ENCODE assay signal across 13 cellular contexts in the genomic region with DNA sequence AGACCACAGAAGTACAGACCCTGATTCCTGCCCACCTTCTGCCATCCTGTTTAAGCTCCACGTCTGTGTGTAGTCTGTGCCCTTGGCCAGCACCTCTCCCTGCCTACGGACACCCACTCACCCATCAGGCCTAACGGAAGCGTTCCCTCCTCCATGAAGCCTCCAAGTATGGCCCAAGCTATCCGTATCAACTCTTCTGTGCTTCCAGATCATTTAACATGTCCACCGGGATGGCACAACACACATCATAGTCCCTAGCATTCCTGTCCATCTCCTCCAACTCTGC. TPM values are rescaled to one million over a fixed set of nuclear protein-coding genes. Genes with fewer than 3 reads are reported as not detected.
A peak's percentile ranks its signal among the peaks of the same experiment; 100 is the strongest.
DNase-seq lines count a peak whose midpoint lies in the region; ATAC-seq and TF ChIP-seq lines count a peak whose summit lies in the region.
"Had no signal": no experiment of that assay in that cellular context is flagged by ENCODE, and none has a peak within 500 bp of the region (broad histone marks: within the 10 kb centered on the region; RNA-seq: fewer than 3 reads in every experiment).

No MANE protein-coding gene starts in this region.

- H3K4me1 Mint-ChIP-seq in T-helper 1 cell treated with Interleukin-12 subunit alpha and Interleukin-12 subunit beta and Interleukin-4 antibody, amounts not matched to agents 30 μg/mL and 1 μg/mL, for 36 hours (ENCODE audit: low read depth), result peaks cover 90% of the 10 kb centered on the region
- peaks cover 97% of the 10 kb centered on the region for H3K4me1 Mint-ChIP-seq in activated naive CD8-positive, alpha-beta T cell (ENCODE audit: low read depth)

- H3K27me3 ChIP-seq in lung (ENCODE audit: control insufficient read depth, insufficient read depth) (no peaks in the 10 kb centered on the region), stomach (no peaks in the 10 kb centered on the region), HAP-1 (ENCODE audit: low read depth) (no peaks in the 10 kb centered on the region)

- DNase-seq in T-helper 1 cell (no peak), lung (ENCODE audit: low spot score) (no peak), stomach (no peak), SK-N-DZ (ENCODE audit: low spot score) (no peak), HAP-1 (ENCODE audit: low spot score in 2 of 2) (no peak), NCI-H1105 (lab: John Stamatoyannopoulos, UW) (no peak)
- DNase-seq: 8988T; activated CD4-positive, alpha-beta T cell treated with anti-CD3 and anti-CD28 coated beads for 1 hour; cortex of kidney; small intestine; stimulated activated naive CD4-positive, alpha-beta T cell treated with Interleukin-2 at 50 U/mL for 16 hours had no signal

- no peak for ATAC-seq in lung (ENCODE audit: insufficient read depth, low FRiP score)

- no peaks in the 10 kb centered on the region for H3K27me3 Mint-ChIP-seq in T-helper 1 cell treated with Interleukin-12 subunit alpha and Interleukin-12 subunit beta and Interleukin-4 antibody, amounts not matched to agents 30 μg/mL and 1 μg/mL, for 36 hours (ENCODE audit: low read depth)
- no peaks in the 10 kb centered on the region for H3K27me3 Mint-ChIP-seq in activated naive CD8-positive, alpha-beta T cell

- H3K4me1 ChIP-seq in lung (ENCODE audit: control insufficient read depth in 2 of 2, insufficient read depth in 2 of 2, low read length in 2 of 2), result peaks cover 52 to 61% of the 10 kb centered on the region in 2 donors
- peaks cover 57 to 100% (median 87%) of the 10 kb centered on the region in 4 donors for H3K4me1 ChIP-seq in stomach
- H3K4me1 ChIP-seq in HAP-1, result peaks cover 10% of the 10 kb centered on the region

- WGBS in lung, 2 donors, result 84 to 85% methylated on average over 6 of the region's 6 CpGs
- WGBS in stomach, 5 donors, result 69 to 84% (median 78%) methylated on average over 6 of the region's 6 CpGs

- peak overlapping the region; percentile 50 for H3K27ac Mint-ChIP-seq in T-helper 1 cell treated with Interleukin-12 subunit alpha and Interleukin-12 subunit beta and Interleukin-4 antibody, amounts not matched to agents 30 μg/mL and 1 μg/mL, for 36 hours
- peak overlapping the region; percentile 90 for H3K27ac Mint-ChIP-seq in activated naive CD8-positive, alpha-beta T cell

- H3K27ac ChIP-seq in lung (ENCODE audit: low read depth in 1 of 2, low read length in 1 of 2), result peak overlapping the region; percentile 49 to 65
- peak overlapping the region in 4 of 5 donors; percentile 9 to 86 (median 48) for H3K27ac ChIP-seq in stomach

- H3K36me3 Mint-ChIP-seq in T-helper 1 cell treated with Interleukin-12 subunit alpha and Interleukin-12 subunit beta and Interleukin-4 antibody, amounts not matched to agents 30 μg/mL and 1 μg/mL, for 36 hours (ENCODE audit: low read depth), result peaks cover 75% of the 10 kb centered on the region
- H3K36me3 Mint-ChIP-seq in activated naive CD8-positive, alpha-beta T cell, result peaks cover 23% of the 10 kb centered on the region

- H3K36me3 ChIP-seq in lung (ENCODE audit: control insufficient read depth in 2 of 2, insufficient read depth in 2 of 2, low read length in 2 of 2), result peaks cover 7 to 52% of the 10 kb centered on the region in 2 donors
- H3K36me3 ChIP-seq in stomach, result peaks cover 22 to 71% (median 45%) of the 10 kb centered on the region in 4 donors
- peaks cover 51% of the 10 kb centered on the region for H3K36me3 ChIP-seq in HAP-1 (replicated peaks)

- no peak overlapping the region for H3K4me3 ChIP-seq in lung
- peak overlapping the region in 1 of 4 donors; percentile 4 for H3K4me3 ChIP-seq in stomach
- no peak overlapping the region for H3K4me3 ChIP-seq in HAP-1

- peak overlapping the region; percentile 36 for H3K4me3 Mint-ChIP-seq in T-helper 1 cell treated with Interleukin-12 subunit alpha and Interleukin-12 subunit beta and Interleukin-4 antibody, amounts not matched to agents 30 μg/mL and 1 μg/mL, for 36 hours
- peak overlapping the region; percentile 79 for H3K4me3 Mint-ChIP-seq in activated naive CD8-positive, alpha-beta T cell

- intact Hi-C loops in stomach (cut with DNase I; ENCODE audit: low total_unique reads), result no loop called here

- in situ Hi-C loops in HAP-1 (cut with MboI; ENCODE audit: low sequenced_read_pairs), result no loop called here

- no peak for TF ChIP-seq EP300 in stomach (IDR thresholded peaks at IDR 0.05)

- no peaks in the 10 kb centered on the region for H3K9me3 ChIP-seq in lung (ENCODE audit: control insufficient read depth in 2 of 2, insufficient read depth in 1 of 2, low read length in 1 of 2)
- no peaks in the 10 kb centered on the region for H3K9me3 ChIP-seq in stomach
- H3K9me3 ChIP-seq in HAP-1, result no peaks in the 10 kb centered on the region

- TF ChIP-seq CTCF in lung (IDR thresholded peaks at IDR 0.05; ENCODE audit: control extremely low read depth, extremely low read depth) (no peak), stomach (IDR thresholded peaks at IDR 0.05) (no peak)

- no peaks in the 10 kb centered on the region for H3K9me3 Mint-ChIP-seq in T-helper 1 cell treated with Interleukin-12 subunit alpha and Interleukin-12 subunit beta and Interleukin-4 antibody, amounts not matched to agents 30 μg/mL and 1 μg/mL, for 36 hours
- H3K9me3 Mint-ChIP-seq in activated naive CD8-positive, alpha-beta T cell (ENCODE audit: low read depth), result no peaks in the 10 kb centered on the region

- TF ChIP-seq POLR2A in stomach (IDR thresholded peaks at IDR 0.05), result no peak

RNA-seq across cellular contexts. Expression of a gene that starts 11.7 kb away (rescaled TPM):
- 100 to 1,000 TPM; 116 to 325 TPM for total RNA-seq in lung
- polyA plus RNA-seq in lung, result 100 to 1,000 TPM in 1 of 2 donors, 10 to 100 TPM in 1; 72.0 to 294 TPM
- total RNA-seq in stomach, result 100 to 1,000 TPM in 3 of 5 donors, 10 to 100 TPM in 2; 52.4 to 167 (median 104) TPM
- 100 to 1,000 TPM in 2 of 3 donors, 10 to 100 TPM in 1; 91.2 to 145 (median 115) TPM for polyA plus RNA-seq in stomach
- polyA plus RNA-seq in SK-N-DZ (2014; cell fraction: cytosol; rRNA removed), result 51.3 and 55.2 TPM in 2 replicates
- 42.2 and 42.5 TPM in 2 replicates for polyA plus RNA-seq in SK-N-DZ (2014; cell fraction: nucleus; rRNA removed)
